Comparison of ENCODE assay signal across 29 cellular contexts in the genomic region with DNA sequence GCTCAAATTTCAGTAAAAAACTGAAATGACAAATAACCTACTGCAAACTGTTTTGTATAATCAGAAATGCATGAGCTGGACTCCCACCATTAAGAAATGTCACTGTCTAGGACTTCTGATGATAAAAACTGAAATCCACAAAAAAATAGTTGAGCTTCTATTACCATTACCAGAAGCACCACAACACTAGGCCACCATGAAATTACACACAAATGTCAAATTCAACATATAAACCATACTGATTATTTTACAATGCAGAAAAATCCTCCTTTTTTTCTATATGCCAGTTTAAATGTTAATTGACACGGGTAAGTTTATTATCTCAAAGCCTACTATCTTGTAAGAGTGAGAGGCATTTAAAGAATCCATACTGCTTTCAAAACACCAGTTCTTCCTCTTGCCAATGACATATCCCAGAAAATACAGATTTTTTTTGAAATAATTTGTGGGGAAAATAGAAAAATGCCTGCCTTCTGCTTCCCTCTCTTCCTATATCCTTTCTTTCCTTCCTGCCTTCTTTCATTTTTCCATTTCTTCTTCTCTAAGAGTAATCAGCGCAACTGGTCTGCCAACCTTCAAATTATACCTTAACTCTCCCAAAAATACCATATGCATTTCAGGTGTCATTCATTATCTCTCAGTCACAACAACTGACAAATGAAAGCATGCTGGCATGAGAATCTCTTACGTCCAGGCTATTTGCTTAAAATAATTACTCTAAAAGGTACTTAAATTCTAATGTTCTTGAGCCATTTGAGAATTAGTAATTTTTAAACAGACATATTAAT. TPM values are rescaled to one million over a fixed set of nuclear protein-coding genes. Genes with fewer than 3 reads are reported as not detected.
"Had no signal": no experiment of that assay in that cellular context is flagged by ENCODE, and none has a peak within 500 bp of the region (broad histone marks: within the 10 kb centered on the region; RNA-seq: fewer than 3 reads in every experiment).

No MANE protein-coding gene starts in this region.

- H3K27ac ChIP-seq: lower lobe of right lung, neural progenitor cell had no signal

- H3K4me1 ChIP-seq: neural progenitor cell had no signal

- H3K27ac Mint-ChIP-seq: activated CD4-positive, alpha-beta memory T cell treated with anti-CD3 and anti-CD28 coated beads, Interleukin-2, amount 10 ng/mL, durations not matched to agents 7 days and 5 days; activated CD4-positive, alpha-beta T cell treated with anti-CD3 and anti-CD28 coated beads, Interleukin-2, amount 10 ng/mL, durations not matched to agents 24 days and 14 days; activated T-cell treated with anti-CD3 and anti-CD28 coated beads, Interleukin-2, amount 50 U/mL, for 24 hours; activated T-helper 17 cell treated with anti-CD3 and anti-CD28 coated beads, Interleukin-2, amount 50 U/mL, for 72 hours; dendritic cell treated with granulocyte-macrophage colony-stimulating factor and Interleukin-4, amounts not matched to agents 40 ng/mL and 50 ng/mL, for 4 days; natural killer cell; neural progenitor cell; stimulated activated memory B cell treated with anti-CD40 and anti-IgM and Interleukin-4, amounts not matched to agents 10 μg/mL and 1 μg/mL and 100 μg/mL, for 72 hours; stimulated activated naive CD8-positive, alpha-beta T cell treated with anti-CD3 and anti-CD28 coated beads, Interleukin-15, amount 100 ng/mL, for 72 hours; T-helper 1 cell treated with Interleukin-12 subunit alpha and Interleukin-12 subunit beta and Interleukin-4 antibody, amounts not matched to agents 30 μg/mL and 1 μg/mL, for 36 hours had no signal

- H3K9ac ChIP-seq: neural progenitor cell, SK-N-SH had no signal

- H3K9me3 ChIP-seq: lower lobe of right lung, SK-N-SH, tibial artery had no signal

- H3K9me3 Mint-ChIP-seq: activated CD4-positive, alpha-beta memory T cell treated with anti-CD3 and anti-CD28 coated beads, Interleukin-2, amount 10 ng/mL, durations not matched to agents 7 days and 5 days; activated CD4-positive, alpha-beta T cell treated with anti-CD3 and anti-CD28 coated beads, Interleukin-2, amount 10 ng/mL, durations not matched to agents 24 days and 14 days; activated T-cell treated with anti-CD3 and anti-CD28 coated beads, Interleukin-2, amount 50 U/mL, for 24 hours; activated T-helper 17 cell treated with anti-CD3 and anti-CD28 coated beads, Interleukin-2, amount 50 U/mL, for 72 hours; dendritic cell treated with granulocyte-macrophage colony-stimulating factor and Interleukin-4, amounts not matched to agents 40 ng/mL and 50 ng/mL, for 4 days; natural killer cell; neural progenitor cell; stimulated activated memory B cell treated with anti-CD40 and anti-IgM and Interleukin-4, amounts not matched to agents 10 μg/mL and 1 μg/mL and 100 μg/mL, for 72 hours; stimulated activated naive CD8-positive, alpha-beta T cell treated with anti-CD3 and anti-CD28 coated beads, Interleukin-15, amount 100 ng/mL, for 72 hours; T-helper 1 cell treated with Interleukin-12 subunit alpha and Interleukin-12 subunit beta and Interleukin-4 antibody, amounts not matched to agents 30 μg/mL and 1 μg/mL, for 36 hours had no signal

- H3K36me3 Mint-ChIP-seq: neural progenitor cell had no signal

- H3K4me3 Mint-ChIP-seq: activated CD4-positive, alpha-beta memory T cell treated with anti-CD3 and anti-CD28 coated beads, Interleukin-2, amount 10 ng/mL, durations not matched to agents 7 days and 5 days; activated CD4-positive, alpha-beta T cell treated with anti-CD3 and anti-CD28 coated beads, Interleukin-2, amount 10 ng/mL, durations not matched to agents 24 days and 14 days; activated T-cell treated with anti-CD3 and anti-CD28 coated beads, Interleukin-2, amount 50 U/mL, for 24 hours; activated T-helper 17 cell treated with anti-CD3 and anti-CD28 coated beads, Interleukin-2, amount 50 U/mL, for 72 hours; dendritic cell treated with granulocyte-macrophage colony-stimulating factor and Interleukin-4, amounts not matched to agents 40 ng/mL and 50 ng/mL, for 4 days; natural killer cell; neural progenitor cell; stimulated activated memory B cell treated with anti-CD40 and anti-IgM and Interleukin-4, amounts not matched to agents 10 μg/mL and 1 μg/mL and 100 μg/mL, for 72 hours; stimulated activated naive CD8-positive, alpha-beta T cell treated with anti-CD3 and anti-CD28 coated beads, Interleukin-15, amount 100 ng/mL, for 72 hours; T-helper 1 cell treated with Interleukin-12 subunit alpha and Interleukin-12 subunit beta and Interleukin-4 antibody, amounts not matched to agents 30 μg/mL and 1 μg/mL, for 36 hours had no signal

- H3K4me1 Mint-ChIP-seq: activated CD4-positive, alpha-beta memory T cell treated with anti-CD3 and anti-CD28 coated beads, Interleukin-2, amount 10 ng/mL, durations not matched to agents 7 days and 5 days; activated CD4-positive, alpha-beta T cell treated with anti-CD3 and anti-CD28 coated beads, Interleukin-2, amount 10 ng/mL, durations not matched to agents 24 days and 14 days; activated T-helper 17 cell treated with anti-CD3 and anti-CD28 coated beads, Interleukin-2, amount 50 U/mL, for 72 hours; natural killer cell; neural progenitor cell; stimulated activated naive CD8-positive, alpha-beta T cell treated with anti-CD3 and anti-CD28 coated beads, Interleukin-15, amount 100 ng/mL, for 72 hours had no signal

- H3K27me3 Mint-ChIP-seq: activated T-cell treated with anti-CD3 and anti-CD28 coated beads, Interleukin-2, amount 50 U/mL, for 24 hours; dendritic cell treated with granulocyte-macrophage colony-stimulating factor and Interleukin-4, amounts not matched to agents 40 ng/mL and 50 ng/mL, for 4 days; stimulated activated memory B cell treated with anti-CD40 and anti-IgM and Interleukin-4, amounts not matched to agents 10 μg/mL and 1 μg/mL and 100 μg/mL, for 72 hours; stimulated activated naive CD8-positive, alpha-beta T cell treated with anti-CD3 and anti-CD28 coated beads, Interleukin-15, amount 100 ng/mL, for 72 hours had no signal

- H3K27me3 ChIP-seq: neural progenitor cell, tibial artery had no signal

- H3K36me3 ChIP-seq: neural progenitor cell had no signal

- DNase-seq: activated CD4-positive, alpha-beta memory T cell treated with anti-CD3 and anti-CD28 coated beads, Interleukin-2, amount 10 ng/mL, durations not matched to agents 7 days and 5 days; activated CD4-positive, alpha-beta T cell treated with anti-CD3 and anti-CD28 coated beads, Interleukin-2, amount 10 ng/mL, durations not matched to agents 24 days and 14 days; activated CD4-positive, CD25-positive, alpha-beta regulatory T cell treated with anti-CD3 and anti-CD28 coated beads, Interleukin-2, amount 50 U/mL, for 72 hours; activated CD8-positive, alpha-beta memory T cell treated with anti-CD3 and anti-CD28 coated beads, Interleukin-2, amount 50 U/mL, for 48 hours; activated gamma-delta T cell treated with Interleukin-2 at 50 U/mL for 16 hours; activated naive CD4-positive, alpha-beta T cell treated with anti-CD3 and anti-CD28 coated beads, Interleukin-2, amount 50 U/mL, for 16 hours; activated T-cell treated with anti-CD3 and anti-CD28 coated beads, Interleukin-2, amount 50 U/mL, for 24 hours; amygdala; central memory CD4-positive, alpha-beta T cell; head of caudate nucleus; hypothalamus; lower lobe of right lung; mesendoderm; natural killer cell; occipital lobe; SK-N-SH; stimulated activated CD4-positive, alpha-beta T cell treated with anti-CD3 and anti-CD28 coated beads, Interleukin-1b, Interleukin-23, amount 100 ng/mL, for 48 hours; stimulated activated CD4-positive, alpha-beta T cell treated with anti-CD3 and anti-CD28 coated beads, Interleukin-4, amount 100 ng/mL, for 4 hours; stimulated activated CD8-positive, alpha-beta memory T cell treated with anti-CD3 and anti-CD28 coated beads, Interleukin-4, amount 100 ng/mL, for 48 hours; stimulated activated naive CD8-positive, alpha-beta T cell treated with anti-CD3 and anti-CD28 coated beads, Interleukin-15, amount 100 ng/mL, for 72 hours; SW 1271; T-helper 9 cell; tibial artery had no signal

- H3K4me3 ChIP-seq: lower lobe of right lung, neural progenitor cell, smooth muscle cell, tibial artery had no signal

- ATAC-seq: activated T-helper 17 cell treated with anti-CD3 and anti-CD28 coated beads, Interleukin-2, amount 50 U/mL, for 72 hours; lower lobe of right lung; natural killer cell; stimulated activated memory B cell treated with anti-CD40 and anti-IgM and Interleukin-4, amounts not matched to agents 10 μg/mL and 1 μg/mL and 100 μg/mL, for 72 hours; stimulated activated naive CD8-positive, alpha-beta T cell treated with anti-CD3 and anti-CD28 coated beads, Interleukin-15, amount 100 ng/mL, for 72 hours had no signal

RNA-seq across cellular contexts. Expression of a gene that starts 12.3 kb away (rescaled TPM):
- total RNA-seq: activated CD4-positive, alpha-beta memory T cell treated with anti-CD3 and anti-CD28 coated beads, Interleukin-2, amount 10 ng/mL, durations not matched to agents 7 days and 5 days; activated CD4-positive, alpha-beta T cell treated with anti-CD3 and anti-CD28 coated beads, Interleukin-2, amount 10 ng/mL, durations not matched to agents 24 days and 14 days; activated T-helper 17 cell treated with anti-CD3 and anti-CD28 coated beads, Interleukin-2, amount 50 U/mL, for 72 hours; smooth muscle cell had no signal
- polyA plus RNA-seq: smooth muscle cell had no signal
